Comparison of ENCODE assay signal across 9 cellular contexts in the genomic region with DNA sequence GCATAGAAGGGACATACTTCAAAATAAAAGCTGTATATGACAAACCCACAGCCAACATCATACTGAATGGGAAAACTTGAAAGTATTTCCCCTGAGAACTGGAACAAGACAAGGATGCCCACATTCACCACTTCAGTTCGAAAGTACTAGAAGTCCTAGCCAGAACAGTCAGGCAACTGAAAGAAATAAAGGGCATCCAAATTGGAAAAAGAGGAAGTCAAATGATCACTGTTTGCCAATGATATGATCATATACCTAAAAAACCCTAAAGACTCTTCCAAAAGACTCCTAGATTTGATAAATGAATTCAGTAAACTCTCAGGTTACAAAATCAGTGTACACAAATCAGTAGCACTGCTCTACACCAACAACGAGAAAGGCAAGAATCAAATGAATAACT.
"Had no signal": no experiment of that assay in that cellular context is flagged by ENCODE, and none has a peak within 500 bp of the region (broad histone marks: within the 10 kb centered on the region; RNA-seq: fewer than 3 reads in every experiment).

No MANE protein-coding gene starts in this region.

- H3K27ac Mint-ChIP-seq: GM23338, H9, IgD-negative memory B cell had no signal

- H3K9ac ChIP-seq: KMS-11 had no signal

- H3K27me3 Mint-ChIP-seq: IgD-negative memory B cell had no signal

- H3K4me1 Mint-ChIP-seq: GM23338, H9 had no signal

- H3K4me3 ChIP-seq: GM23338 had no signal

- FAIRE-seq: H1, H54, HepG2 had no signal

- DNase-seq: H9, HCEC 1CT had no signal

- H2AFZ ChIP-seq: GM23338 had no signal

- H3K27ac ChIP-seq: HL-60, KMS-11 had no signal

- H3K4me3 Mint-ChIP-seq: GM23338, H9, IgD-negative memory B cell had no signal

- ATAC-seq: GM23338, HepG2 had no signal

- H3K4me2 ChIP-seq: GM23338, KMS-11 had no signal
